In the genomic region with DNA sequence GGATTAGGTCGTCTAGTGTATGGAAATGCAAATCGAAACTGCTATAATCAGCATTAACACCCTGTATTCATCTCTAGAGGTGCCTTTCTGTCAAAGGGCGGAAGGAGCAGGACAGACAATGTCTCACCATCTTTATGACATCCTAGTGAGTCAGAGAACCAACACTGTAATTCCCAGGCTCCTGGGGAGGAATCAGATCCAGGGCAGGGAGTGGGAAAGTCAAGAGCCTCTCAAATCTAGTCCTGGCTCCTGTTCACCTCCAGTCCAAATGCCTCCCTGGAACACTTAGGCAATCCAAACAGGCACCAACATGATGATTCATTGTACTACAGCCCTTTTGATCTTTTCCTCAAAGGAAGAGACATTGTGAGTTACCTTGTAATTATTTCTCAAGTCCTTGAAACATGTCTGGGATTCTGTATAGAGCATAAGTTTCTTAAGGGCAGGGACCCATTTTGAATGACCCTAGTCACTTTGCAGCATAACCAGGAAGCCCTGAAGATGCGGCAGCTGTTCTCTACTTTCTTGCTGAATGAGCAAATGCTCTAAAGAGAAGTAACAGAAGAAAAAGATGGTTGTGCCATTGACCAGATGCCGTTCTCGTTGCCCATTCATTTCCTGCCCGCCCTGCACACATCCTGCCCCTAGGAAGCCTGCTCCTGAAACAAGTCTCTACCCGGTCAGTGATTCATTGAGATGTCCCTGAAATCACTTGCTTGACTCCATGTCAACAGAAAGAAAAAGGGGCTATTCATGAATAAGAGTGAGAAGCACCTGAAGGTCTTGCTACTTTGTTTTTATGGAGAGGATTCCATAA, we compare ENCODE assay signal across 13 cellular contexts.
DNase-seq lines count a peak whose midpoint lies in the region; ATAC-seq and TF ChIP-seq lines count a peak whose summit lies in the region.
"Had no signal": no experiment of that assay in that cellular context is flagged by ENCODE, and none has a peak within 500 bp of the region (broad histone marks: within the 10 kb centered on the region; RNA-seq: fewer than 3 reads in every experiment).

No MANE protein-coding gene starts in this region.

- 90% methylated on average over 8 of the region's 8 CpGs for WGBS in thyroid gland, 2 donors

- no peaks in the 10 kb centered on the region for H3K36me3 Mint-ChIP-seq in activated CD4-positive, alpha-beta T cell treated with anti-CD3 and anti-CD28 coated beads for 36 hours (ENCODE audit: low read depth)
- no peaks in the 10 kb centered on the region for H3K36me3 Mint-ChIP-seq in progenitor cell of endocrine pancreas (ENCODE audit: insufficient read depth)
- H3K36me3 Mint-ChIP-seq: CD4-positive, CD25-positive, alpha-beta regulatory T cell had no signal

- H3K4me3 ChIP-seq in thyroid gland (replicated peaks in 1 of 3) = no peak overlapping the region
- H3K4me3 ChIP-seq: colonic mucosa, lower lobe of right lung had no signal

- no peaks in the 10 kb centered on the region for H3K27me3 ChIP-seq in thyroid gland
- H3K27me3 ChIP-seq: colonic mucosa had no signal

- ATAC-seq in activated CD4-positive, alpha-beta T cell treated with anti-CD3 and anti-CD28 coated beads for 36 hours = peak; percentile 62
- no peak for ATAC-seq in GM19324 (IDR thresholded peaks at IDR 0.05; ENCODE audit: low FRiP score, unreplicated experiment)

- no peak overlapping the region for H3K4me3 Mint-ChIP-seq in activated CD4-positive, alpha-beta T cell treated with anti-CD3 and anti-CD28 coated beads for 36 hours
- no peak overlapping the region for H3K4me3 Mint-ChIP-seq in progenitor cell of endocrine pancreas (ENCODE audit: low read depth)
- H3K4me3 Mint-ChIP-seq: activated CD4-positive, alpha-beta T cell treated with anti-CD3 and anti-CD28 coated beads, Interleukin-2, amount 10 ng/mL, durations not matched to agents 24 days and 14 days; CD4-positive, CD25-positive, alpha-beta regulatory T cell had no signal

- no peaks in the 10 kb centered on the region for H3K9me3 ChIP-seq in thyroid gland
- H3K9me3 ChIP-seq: colonic mucosa, lower lobe of right lung had no signal

- intact Hi-C loops in activated CD4-positive, alpha-beta T cell treated with anti-CD3 and anti-CD28 coated beads for 36 hours (cut with DNase I, micrococcal nuclease) = loop anchor here in 1 of 2 experiments (5.0 to 10.0 kb wide), 2 partner anchors 114 to 918 kb away; a partner anchor contains a TSS
- intact Hi-C loops in thyroid gland (cut with DNase I) = no loop called here

- H3K27ac Mint-ChIP-seq in activated CD4-positive, alpha-beta T cell treated with anti-CD3 and anti-CD28 coated beads for 36 hours = no peak overlapping the region
- no peak overlapping the region for H3K27ac Mint-ChIP-seq in progenitor cell of endocrine pancreas
- H3K27ac Mint-ChIP-seq: activated CD4-positive, alpha-beta T cell treated with anti-CD3 and anti-CD28 coated beads, Interleukin-2, amount 10 ng/mL, durations not matched to agents 24 days and 14 days; CD4-positive, CD25-positive, alpha-beta regulatory T cell had no signal

- TF ChIP-seq POLR2A in thyroid gland (IDR thresholded peaks at IDR 0.05) = no peak

- H3K27me3 Mint-ChIP-seq in activated CD4-positive, alpha-beta T cell treated with anti-CD3 and anti-CD28 coated beads for 36 hours = no peaks in the 10 kb centered on the region
- H3K27me3 Mint-ChIP-seq in progenitor cell of endocrine pancreas = peaks cover 5% of the 10 kb centered on the region
- H3K27me3 Mint-ChIP-seq: activated CD4-positive, alpha-beta T cell treated with anti-CD3 and anti-CD28 coated beads, Interleukin-2, amount 10 ng/mL, durations not matched to agents 24 days and 14 days; CD4-positive, CD25-positive, alpha-beta regulatory T cell had no signal

- TF ChIP-seq CTCF in thyroid gland (IDR thresholded peaks at IDR 0.05) (no peak), progenitor cell of endocrine pancreas (IDR thresholded peaks at IDR 0.05; ENCODE audit: unreplicated experiment) (no peak)

- POLR2A ChIA-PET in activated CD4-positive, alpha-beta T cell treated with anti-CD3 and anti-CD28 coated beads for 36 hours (lab: Charles Lee) = no interaction called here

- DNase-seq in activated CD4-positive, alpha-beta T cell treated with anti-CD3 and anti-CD28 coated beads for 36 hours = no peak
- DNase-seq in activated CD4-positive, alpha-beta T cell treated with anti-CD3 and anti-CD28 coated beads, Interleukin-2, amount 50 U/mL, for 1 hour = no peak
- DNase-seq in NCI-H69 (lab: John Stamatoyannopoulos, UW) = peak; percentile 70
- peak; percentile 29 for DNase-seq in fibroblast of gingiva (ENCODE audit: low read depth)
- DNase-seq in thyroid gland = peak; percentile 4 to 19
- DNase-seq in activated CD8-positive, alpha-beta memory T cell treated with anti-CD3 and anti-CD28 coated beads, Interleukin-2, amount 50 U/mL, for 4 hours = no peak
- no peak for DNase-seq in progenitor cell of endocrine pancreas (ENCODE audit: low spot score, unreplicated experiment)
- DNase-seq: activated CD4-positive, alpha-beta T cell treated with anti-CD3 and anti-CD28 coated beads, Interleukin-2, amount 10 ng/mL, durations not matched to agents 24 days and 14 days; CD4-positive, CD25-positive, alpha-beta regulatory T cell; colonic mucosa; lower lobe of right lung; NCI-H774 had no signal

- no peak overlapping the region for H3K27ac ChIP-seq in thyroid gland
- H3K27ac ChIP-seq: colonic mucosa, lower lobe of right lung had no signal

- H3K36me3 ChIP-seq in thyroid gland = no peaks in the 10 kb centered on the region
- H3K36me3 ChIP-seq: colonic mucosa, lower lobe of right lung had no signal

- H3K4me1 ChIP-seq in thyroid gland = no peaks in the 10 kb centered on the region
- H3K4me1 ChIP-seq: colonic mucosa had no signal

- CTCF ChIA-PET in activated CD4-positive, alpha-beta T cell treated with anti-CD3 and anti-CD28 coated beads for 36 hours (lab: Charles Lee) = no interaction called here

- no peaks in the 10 kb centered on the region for H3K9me3 Mint-ChIP-seq in activated CD4-positive, alpha-beta T cell treated with anti-CD3 and anti-CD28 coated beads for 36 hours (ENCODE audit: low read depth)
- H3K9me3 Mint-ChIP-seq in progenitor cell of endocrine pancreas (ENCODE audit: low read depth) = no peaks in the 10 kb centered on the region
- H3K9me3 Mint-ChIP-seq: activated CD4-positive, alpha-beta T cell treated with anti-CD3 and anti-CD28 coated beads, Interleukin-2, amount 10 ng/mL, durations not matched to agents 24 days and 14 days; CD4-positive, CD25-positive, alpha-beta regulatory T cell had no signal

- peaks cover 36% of the 10 kb centered on the region for H3K4me1 Mint-ChIP-seq in activated CD4-positive, alpha-beta T cell treated with anti-CD3 and anti-CD28 coated beads for 36 hours
- H3K4me1 Mint-ChIP-seq in progenitor cell of endocrine pancreas (ENCODE audit: low read depth) = peaks cover 4% of the 10 kb centered on the region

Comparison
In these comparisons a context has a peak if more than half of its experiments do, and no peak if none do; other contexts are left out.
1. DNase-seq: peak in NCI-H69 (single experiment), fibroblast of gingiva (single experiment) and thyroid gland (2 of 2); none in activated CD4-positive, alpha-beta T cell treated with anti-CD3 and anti-CD28 coated beads for 36 hours (single experiment), activated CD4-positive, alpha-beta T cell treated with anti-CD3 and anti-CD28 coated beads, Interleukin-2, amount 50 U/mL, for 1 hour (single experiment), activated CD8-positive, alpha-beta memory T cell treated with anti-CD3 and anti-CD28 coated beads, Interleukin-2, amount 50 U/mL, for 4 hours (single experiment) and progenitor cell of endocrine pancreas (single experiment).